In the genomic region with DNA sequence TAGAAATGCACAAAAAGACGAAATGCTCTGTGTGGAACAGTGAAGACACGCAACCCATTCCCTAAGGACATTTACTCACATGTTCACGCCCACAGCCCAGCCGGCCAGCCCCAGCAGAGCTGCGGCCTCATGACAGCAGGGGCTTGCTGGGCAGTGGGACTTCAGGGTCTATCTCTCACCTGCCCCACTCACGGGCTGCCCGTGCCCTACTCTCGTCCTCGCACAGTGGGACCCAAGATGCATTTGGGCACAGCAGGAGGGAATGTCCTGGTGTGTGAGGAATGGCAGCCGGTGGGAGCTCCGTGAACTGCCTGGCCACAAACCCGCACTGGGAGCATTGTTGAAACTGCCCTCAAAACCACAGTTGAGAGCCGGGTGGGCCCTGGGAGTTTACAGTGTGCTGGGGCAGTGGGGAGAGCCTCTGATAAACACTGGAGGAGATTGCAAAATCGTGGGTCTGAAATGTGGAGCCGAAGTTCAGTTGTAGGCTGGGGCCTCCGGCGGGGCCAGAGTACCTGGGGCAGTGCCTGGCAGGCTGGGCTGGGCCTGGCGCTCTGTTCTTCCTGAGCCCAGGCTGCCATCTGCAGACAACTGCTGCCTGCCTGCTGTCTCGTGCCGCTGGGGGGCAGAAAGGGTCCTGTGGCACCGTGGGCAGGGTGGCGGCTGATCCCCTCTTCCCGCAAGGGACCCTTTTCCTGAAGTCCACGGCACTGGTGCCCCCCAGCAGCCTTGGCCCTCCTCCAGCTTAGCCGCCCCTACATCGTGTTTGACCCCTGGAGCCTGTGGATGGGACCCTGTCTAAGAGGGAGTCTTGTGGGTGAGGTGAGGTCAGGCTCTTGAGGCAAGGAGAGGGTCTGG, we compare ENCODE assay signal across 9 cellular contexts. TPM values are rescaled to one million over a fixed set of nuclear protein-coding genes. Genes with fewer than 3 reads are reported as not detected.
DNase-seq lines count a peak whose midpoint lies in the region; ATAC-seq and TF ChIP-seq lines count a peak whose summit lies in the region.
"Had no signal": no experiment of that assay in that cellular context is flagged by ENCODE, and none has a peak within 500 bp of the region (broad histone marks: within the 10 kb centered on the region; RNA-seq: fewer than 3 reads in every experiment).

No MANE protein-coding gene starts in this region.

- H3K4me3 ChIP-seq in astrocyte of the cerebellum (ENCODE audit: low read depth, low read length) = no peak overlapping the region
- no peak overlapping the region for H3K4me3 ChIP-seq in testis
- H3K4me3 ChIP-seq: SK-N-MC had no signal

- peak; percentile 67 for DNase-seq in SIG-M5 treated with dmso at 0.1 percent for 504 hours (lab: John Stamatoyannopoulos, UW; ENCODE audit: unreplicated experiment)
- DNase-seq in SIG-M5 (lab: John Stamatoyannopoulos, UW) = no peak
- DNase-seq in astrocyte of the cerebellum (ENCODE audit: low read depth) = peak; percentile 85
- DNase-seq in left colon = peak; percentile 13 to 27
- no peak for DNase-seq in testis
- DNase-seq in mesothelial cell of epicardium (ENCODE audit: low spot score in 2 of 2, unreplicated experiment in 2 of 2) = no peak

- in situ Hi-C loops in astrocyte of the cerebellum (cut with HindIII; ENCODE audit: low sequenced_read_pairs) = no loop called here

- H3K36me3 Mint-ChIP-seq in mesothelial cell of epicardium = no peaks in the 10 kb centered on the region

- no peak for ATAC-seq in left colon
- no peak for ATAC-seq in GM18870 (IDR thresholded peaks at IDR 0.05; ENCODE audit: unreplicated experiment)
- ATAC-seq in HG03342 (IDR thresholded peaks at IDR 0.05; ENCODE audit: unreplicated experiment) = no peak

- no peaks in the 10 kb centered on the region for H3K9me3 ChIP-seq in testis

- H3K27ac Mint-ChIP-seq in mesothelial cell of epicardium = no peak overlapping the region

- intact Hi-C loops in left colon (cut with DNase I, micrococcal nuclease) = no loop called here
- intact Hi-C loops in testis (cut with DNase I; ENCODE audit: low total_unique reads) = no loop called here

- H3K4me1 Mint-ChIP-seq in mesothelial cell of epicardium = peaks cover 18% of the 10 kb centered on the region

- TF ChIP-seq CTCF in astrocyte of the cerebellum (IDR thresholded peaks at IDR 0.05; ENCODE audit: low read depth, low read length, missing control alignments) (no peak), testis (IDR thresholded peaks at IDR 0.05) (no peak), mesothelial cell of epicardium (IDR thresholded peaks at IDR 0.05; ENCODE audit: unreplicated experiment) (no peak)

- H3K27me3 ChIP-seq in testis = no peaks in the 10 kb centered on the region

- H3K4me3 Mint-ChIP-seq in mesothelial cell of epicardium = no peak overlapping the region

- WGBS in testis, 2 donors = 60 to 64% methylated on average over 13 to 26 of the region's 26 CpGs

- H3K9me3 Mint-ChIP-seq in mesothelial cell of epicardium = peaks cover 7% of the 10 kb centered on the region

- no peaks in the 10 kb centered on the region for H3K27me3 Mint-ChIP-seq in mesothelial cell of epicardium (ENCODE audit: low read depth)

- H3K36me3 ChIP-seq in testis (ENCODE audit: low read depth, missing control alignments) = no peaks in the 10 kb centered on the region

- peak overlapping the region; percentile 65 to 75 for H3K27ac ChIP-seq in testis
- H3K27ac ChIP-seq: SK-N-MC had no signal

- H3K4me1 ChIP-seq in testis = peaks cover 41% of the 10 kb centered on the region

- TF ChIP-seq POLR2A in testis (IDR thresholded peaks at IDR 0.05) = no peak

RNA-seq across cellular contexts. Expression of a gene that starts 20.7 kb away (rescaled TPM):
- total RNA-seq in left colon = 10 to 100 TPM; 21.7 to 26.1 TPM
- 10 to 100 TPM; 49.9 to 55.9 TPM for total RNA-seq in testis
- 63.3 TPM for polyA plus RNA-seq in testis (ENCODE audit: insufficient read depth, low read depth, low replicate concordance)
- 62.5 to 64.7 TPM (median 63.4 TPM) in 3 replicates for total RNA-seq in mesothelial cell of epicardium

Comparison
In these comparisons a context has a peak if more than half of its experiments do, and no peak if none do; other contexts are left out.
1. DNase-seq: peak in SIG-M5 treated with dmso at 0.1 percent for 504 hours (single experiment), astrocyte of the cerebellum (single experiment) and left colon (2 of 2); none in SIG-M5 (single experiment), testis (single experiment) and mesothelial cell of epicardium (0 of 2).